Comparison of ENCODE assay signal across 14 cellular contexts in genomic region chr5:52077941-52078825, GRCh38.
"Had no signal": no experiment of that assay in that cellular context is flagged by ENCODE, and none has a peak within 500 bp of the region (broad histone marks: within the 10 kb centered on the region; RNA-seq: fewer than 3 reads in every experiment).

No MANE protein-coding gene starts in this region.

- H3K4me3 ChIP-seq: left ventricle myocardium inferior, pancreas, stomach, thoracic aorta had no signal

- FAIRE-seq: pancreas had no signal

- H3K9me3 ChIP-seq: left ventricle myocardium inferior, pancreas, stomach, thoracic aorta had no signal

- DNase-seq: activated CD4-positive, alpha-beta memory T cell treated with anti-CD3 and anti-CD28 coated beads, Interleukin-2, amount 10 ng/mL, durations not matched to agents 7 days and 5 days; activated CD4-positive, alpha-beta T cell treated with anti-CD3 and anti-CD28 coated beads for 36 hours; activated naive CD8-positive, alpha-beta T cell treated with anti-CD3 and anti-CD28 coated beads, Interleukin-2, amount 10 ng/mL, durations not matched to agents 7 days and 5 days; activated T-cell treated with anti-CD3 and anti-CD28 coated beads, Interleukin-2, amount 50 U/mL, for 48 hours; anterior cingulate cortex; cerebellar nuclear complex; islet precursor cell; left ventricle myocardium inferior; mesenchymal stem cell; nephron progenitor cell; pancreas; stomach; T1000 had no signal

- H3K4me1 ChIP-seq: left ventricle myocardium inferior, pancreas, stomach had no signal

- H3K27me3 ChIP-seq: pancreas, stomach had no signal

- H3K36me3 ChIP-seq: left ventricle myocardium inferior, pancreas, stomach, thoracic aorta had no signal

- ATAC-seq: activated CD4-positive, alpha-beta T cell treated with anti-CD3 and anti-CD28 coated beads for 36 hours; pancreas had no signal

- H3K27ac ChIP-seq: left ventricle myocardium inferior, pancreas, stomach, thoracic aorta had no signal
